ENCODE assay signal across 8 cellular contexts in the genomic region with DNA sequence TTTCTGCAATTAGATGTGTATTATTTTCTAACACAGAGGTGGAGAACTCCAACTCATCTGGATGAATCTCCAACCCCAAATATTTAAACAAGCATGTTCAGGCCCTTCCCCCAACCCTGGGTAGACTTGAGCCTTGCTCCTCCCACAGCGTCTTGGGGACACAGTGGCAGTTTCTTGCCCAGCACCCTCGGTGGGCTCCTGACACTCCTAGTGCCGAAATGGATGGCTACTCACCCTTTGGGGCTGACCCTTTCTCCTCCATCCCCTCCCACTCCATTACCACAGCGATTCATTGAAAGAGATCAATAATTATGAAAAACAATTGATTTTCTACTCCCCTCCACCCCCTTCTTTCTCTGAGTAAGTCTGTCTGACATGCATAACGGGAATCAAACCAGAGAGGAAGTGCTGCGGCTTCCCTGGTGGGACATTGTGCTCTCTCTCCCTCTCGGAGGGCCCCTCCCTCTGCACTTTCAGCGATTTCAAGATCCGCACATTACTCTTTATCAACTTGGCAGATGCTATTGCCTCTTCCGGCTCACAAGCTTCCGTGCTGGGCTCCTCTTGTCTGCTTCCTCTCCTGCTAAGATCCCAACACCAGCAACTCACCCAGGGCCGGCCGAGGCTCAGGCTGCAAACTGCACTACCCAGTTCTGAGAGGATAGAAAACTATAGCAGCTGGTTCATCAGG.
DNase-seq lines count a peak whose midpoint lies in the region; ATAC-seq and TF ChIP-seq lines count a peak whose summit lies in the region.

No MANE protein-coding gene starts in this region.

- no peak for TF ChIP-seq CTCF in GM10266 (IDR thresholded peaks at IDR 0.05; ENCODE audit: control insufficient read depth, insufficient read depth, low read depth, missing control alignments)

- H3K9me3 Mint-ChIP-seq in activated naive CD4-positive, alpha-beta T cell treated with anti-CD3 and anti-CD28 coated beads, Interleukin-2, amount 50 U/mL, for 72 hours = peaks cover 0 to 20% of the 10 kb centered on the region in 2 donors

- H3K9ac ChIP-seq in iPS-20b (ENCODE audit: low read depth, low read length) (peak overlapping the region; percentile 67; the same call in 1 of the 2 replicates), Karpas-422 (ENCODE audit: low read length) (no peak overlapping the region)

- peak overlapping the region; percentile 64 to 72 for H3K27ac Mint-ChIP-seq in activated naive CD4-positive, alpha-beta T cell treated with anti-CD3 and anti-CD28 coated beads, Interleukin-2, amount 50 U/mL, for 72 hours

- H4K20me1 ChIP-seq in Karpas-422 (ENCODE audit: insufficient read depth, low read depth, low read length) = no peaks in the 10 kb centered on the region

- peaks cover 0 to 14% of the 10 kb centered on the region in 2 donors for H3K36me3 Mint-ChIP-seq in activated naive CD4-positive, alpha-beta T cell treated with anti-CD3 and anti-CD28 coated beads, Interleukin-2, amount 50 U/mL, for 72 hours

- H3K27me3 ChIP-seq in iPS-20b (ENCODE audit: insufficient read depth, low read length) = no peaks in the 10 kb centered on the region
- no peaks in the 10 kb centered on the region for H3K27me3 ChIP-seq in Karpas-422 (ENCODE audit: low read length)

- H3K9me3 ChIP-seq in iPS-20b (ENCODE audit: insufficient read depth, low read depth, low read length) (no peaks in the 10 kb centered on the region), Karpas-422 (ENCODE audit: low read length) (no peaks in the 10 kb centered on the region)

- peaks cover 15% of the 10 kb centered on the region; the same call in 1 of the 2 replicates for H3K4me1 ChIP-seq in iPS-20b (ENCODE audit: insufficient read depth, low read length)
- peaks cover 19% of the 10 kb centered on the region for H3K4me1 ChIP-seq in Karpas-422 (ENCODE audit: low read length)

- H3K4me3 ChIP-seq in iPS-20b (ENCODE audit: low read length) (peak overlapping the region; percentile 73), Karpas-422 (ENCODE audit: low read length) (no peak overlapping the region)

- ATAC-seq in activated naive CD4-positive, alpha-beta T cell treated with anti-CD3 and anti-CD28 coated beads, Interleukin-2, amount 50 U/mL, for 72 hours = peak; percentile 77 to 84

- no peaks in the 10 kb centered on the region for H3K36me3 ChIP-seq in iPS-20b (ENCODE audit: insufficient read depth, low read depth, low read length)
- no peaks in the 10 kb centered on the region for H3K36me3 ChIP-seq in Karpas-422 (ENCODE audit: insufficient read depth, low read length)

- no peaks in the 10 kb centered on the region for H3K79me2 ChIP-seq in Karpas-422 (ENCODE audit: low read length)

- peak; percentile 14 for DNase-seq in GM10266 (ENCODE audit: extremely low spot score)
- peak; percentile 51 for DNase-seq in NOMO-1 treated with DMSO at 0.1 percent for 48 hours (lab: John Stamatoyannopoulos, UW; ENCODE audit: unreplicated experiment)
- DNase-seq in activated naive CD4-positive, alpha-beta T cell treated with anti-CD3 and anti-CD28 coated beads, Interleukin-2, amount 50 U/mL, for 72 hours (ENCODE audit: low spot score in 2 of 2) = peak; percentile 54 to 59
- DNase-seq in stimulated activated CD4-positive, alpha-beta T cell treated with anti-CD3 and anti-CD28 coated beads, Interleukin-4, amount 100 ng/mL, for 4 hours = peak; percentile 6 to 21
- DNase-seq in AG08395 (ENCODE audit: low spot score) = no peak
- DNase-seq in DMS79 treated with DMSO at 0.1 percent for 48 hours (lab: John Stamatoyannopoulos, UW) = no peak
- no peak for DNase-seq in Karpas-422

- no peak overlapping the region for H3K27ac ChIP-seq in iPS-20b (ENCODE audit: low read length)
- no peak overlapping the region for H3K27ac ChIP-seq in Karpas-422 (ENCODE audit: low read length)

- H3K9me2 ChIP-seq in Karpas-422 (replicated peaks; ENCODE audit: insufficient read depth, low read length) = no peaks in the 10 kb centered on the region

- no peak overlapping the region for H3K4me2 ChIP-seq in Karpas-422 (ENCODE audit: low read depth, low read length, poor library complexity, severe bottlenecking)

- no peak overlapping the region for H2AFZ ChIP-seq in Karpas-422 (ENCODE audit: low read length)

Comparison
In these comparisons a context has a peak if more than half of its experiments do, and no peak if none do; other contexts are left out.
1. DNase-seq: peak in GM10266 (single experiment), NOMO-1 treated with DMSO at 0.1 percent for 48 hours (single experiment), activated naive CD4-positive, alpha-beta T cell treated with anti-CD3 and anti-CD28 coated beads, Interleukin-2, amount 50 U/mL, for 72 hours (2 of 2) and stimulated activated CD4-positive, alpha-beta T cell treated with anti-CD3 and anti-CD28 coated beads, Interleukin-4, amount 100 ng/mL, for 4 hours (2 of 2); none in AG08395 (single experiment), DMS79 treated with DMSO at 0.1 percent for 48 hours (single experiment) and Karpas-422 (single experiment).